In genomic region chr7:26186364-26187311, GRCh38 we compare ENCODE assay signal across 1 cellular context.
A peak's percentile ranks its signal among the peaks of the same experiment; 100 is the strongest.
TF ChIP-seq lines count a peak whose summit lies in the region.

No MANE protein-coding gene starts in this region.

TF ChIP-seq in GM12878, 131 proteins besides CTCF, POLR2A, EP300 and RAD21:
- TF ChIP-seq MEF2B (IDR thresholded peaks at IDR 0.05; ENCODE audit: partially characterized antibody, poor library complexity, severe bottlenecking) (no peak), BCL11A (IDR thresholded peaks at IDR 0.05; ENCODE audit: low read depth, low read length) (peak; percentile 4; the same call in 1 of the 2 replicates), NFYA (IDR thresholded peaks at IDR 0.05; ENCODE audit: borderline replicate concordance, low read depth, low read length) (no peak), CREM (IDR thresholded peaks at IDR 0.05; ENCODE audit: low read depth) (no peak), POLR2AphosphoS5 (IDR thresholded peaks at IDR 0.05; ENCODE audit: low read length) (peak; percentile 69), EED (IDR thresholded peaks at IDR 0.05; ENCODE audit: low read depth) (no peak), POU2F2 (IDR thresholded peaks at IDR 0.05; ENCODE audit: borderline replicate concordance, low read depth, low read length) (no peak), MTA3 (IDR thresholded peaks at IDR 0.05; ENCODE audit: borderline replicate concordance, low read length) (0 out of 2 replicates have a peak, but pooled peaks have one; percentile 24), IRF4 (IDR thresholded peaks at IDR 0.05; ENCODE audit: low read depth, low read length) (no peak), PML (IDR thresholded peaks at IDR 0.05; ENCODE audit: low read length) (peak; percentile 50; the same call in 1 of the 2 replicates), BCLAF1 (IDR thresholded peaks at IDR 0.05) (no peak), RUNX3 (IDR thresholded peaks at IDR 0.05; ENCODE audit: low read length) (peak; percentile 31; the same call in 1 of the 2 replicates), CREB1 (IDR thresholded peaks at IDR 0.05; ENCODE audit: low read depth) (no peak), RELB (IDR thresholded peaks at IDR 0.05; ENCODE audit: low read depth) (no peak), SMAD5 (IDR thresholded peaks at IDR 0.05; ENCODE audit: low read depth) (no peak), FOXK2 (IDR thresholded peaks at IDR 0.05) (no peak), SUPT20H (IDR thresholded peaks at IDR 0.05; ENCODE audit: borderline replicate concordance, control insufficient read depth, low read depth, low read length) (no peak), TCF3 (IDR thresholded peaks at IDR 0.05; ENCODE audit: borderline replicate concordance, insufficient read depth, low read depth, low read length) (no peak), ZNF622 (IDR thresholded peaks at IDR 0.05) (no peak), ETV6 (conservative IDR thresholded peaks at IDR 0.05 in 1 of 2, IDR thresholded peaks at IDR 0.05 in 1 of 2; ENCODE audit: borderline replicate concordance in 1 of 2, low read depth in 1 of 2) (no peak), RELA (IDR thresholded peaks at IDR 0.05; ENCODE audit: borderline replicate concordance, partially characterized antibody) (no peak), ZBED1 (IDR thresholded peaks at IDR 0.05; ENCODE audit: borderline replicate concordance) (peak; percentile 42; the same call in 1 of the 2 replicates), GABPA (IDR thresholded peaks at IDR 0.05; ENCODE audit: low read depth) (no peak), NFXL1 (IDR thresholded peaks at IDR 0.05; ENCODE audit: borderline replicate concordance) (no peak), BACH1 (IDR thresholded peaks at IDR 0.05; ENCODE audit: borderline replicate concordance) (0 out of 2 replicates have a peak, but pooled peaks have one; percentile 22), POLR2AphosphoS2 (IDR thresholded peaks at IDR 0.05; ENCODE audit: low read depth, low read length) (peak; percentile 87), HSF1 (IDR thresholded peaks at IDR 0.05; ENCODE audit: low read depth, low read length) (no peak)
- TF ChIP-seq, protein P1, sequence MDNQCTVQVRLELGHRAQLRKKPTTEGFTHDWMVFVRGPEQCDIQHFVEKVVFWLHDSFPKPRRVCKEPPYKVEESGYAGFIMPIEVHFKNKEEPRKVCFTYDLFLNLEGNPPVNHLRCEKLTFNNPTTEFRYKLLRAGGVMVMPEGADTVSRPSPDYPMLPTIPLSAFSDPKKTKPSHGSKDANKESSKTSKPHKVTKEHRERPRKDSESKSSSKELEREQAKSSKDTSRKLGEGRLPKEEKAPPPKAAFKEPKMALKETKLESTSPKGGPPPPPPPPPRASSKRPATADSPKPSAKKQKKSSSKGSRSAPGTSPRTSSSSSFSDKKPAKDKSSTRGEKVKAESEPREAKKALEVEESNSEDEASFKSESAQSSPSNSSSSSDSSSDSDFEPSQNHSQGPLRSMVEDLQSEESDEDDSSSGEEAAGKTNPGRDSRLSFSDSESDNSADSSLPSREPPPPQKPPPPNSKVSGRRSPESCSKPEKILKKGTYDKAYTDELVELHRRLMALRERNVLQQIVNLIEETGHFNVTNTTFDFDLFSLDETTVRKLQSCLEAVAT (IDR thresholded peaks at IDR 0.05): no peak
- TF ChIP-seq, protein P2, sequence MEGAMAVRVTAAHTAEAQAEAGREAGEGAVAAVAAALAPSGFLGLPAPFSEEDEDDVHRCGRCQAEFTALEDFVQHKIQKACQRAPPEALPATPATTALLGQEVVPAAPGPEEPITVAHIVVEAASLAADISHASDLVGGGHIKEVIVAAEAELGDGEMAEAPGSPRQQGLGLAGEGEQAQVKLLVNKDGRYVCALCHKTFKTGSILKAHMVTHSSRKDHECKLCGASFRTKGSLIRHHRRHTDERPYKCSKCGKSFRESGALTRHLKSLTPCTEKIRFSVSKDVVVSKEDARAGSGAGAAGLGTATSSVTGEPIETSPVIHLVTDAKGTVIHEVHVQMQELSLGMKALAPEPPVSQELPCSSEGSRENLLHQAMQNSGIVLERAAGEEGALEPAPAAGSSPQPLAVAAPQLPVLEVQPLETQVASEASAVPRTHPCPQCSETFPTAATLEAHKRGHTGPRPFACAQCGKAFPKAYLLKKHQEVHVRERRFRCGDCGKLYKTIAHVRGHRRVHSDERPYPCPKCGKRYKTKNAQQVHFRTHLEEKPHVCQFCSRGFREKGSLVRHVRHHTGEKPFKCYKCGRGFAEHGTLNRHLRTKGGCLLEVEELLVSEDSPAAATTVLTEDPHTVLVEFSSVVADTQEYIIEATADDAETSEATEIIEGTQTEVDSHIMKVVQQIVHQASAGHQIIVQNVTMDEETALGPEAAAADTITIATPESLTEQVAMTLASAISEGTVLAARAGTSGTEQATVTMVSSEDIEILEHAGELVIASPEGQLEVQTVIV (IDR thresholded peaks at IDR 0.05; ENCODE audit: borderline replicate concordance, partially characterized antibody): no peak
- TF ChIP-seq, protein P3, sequence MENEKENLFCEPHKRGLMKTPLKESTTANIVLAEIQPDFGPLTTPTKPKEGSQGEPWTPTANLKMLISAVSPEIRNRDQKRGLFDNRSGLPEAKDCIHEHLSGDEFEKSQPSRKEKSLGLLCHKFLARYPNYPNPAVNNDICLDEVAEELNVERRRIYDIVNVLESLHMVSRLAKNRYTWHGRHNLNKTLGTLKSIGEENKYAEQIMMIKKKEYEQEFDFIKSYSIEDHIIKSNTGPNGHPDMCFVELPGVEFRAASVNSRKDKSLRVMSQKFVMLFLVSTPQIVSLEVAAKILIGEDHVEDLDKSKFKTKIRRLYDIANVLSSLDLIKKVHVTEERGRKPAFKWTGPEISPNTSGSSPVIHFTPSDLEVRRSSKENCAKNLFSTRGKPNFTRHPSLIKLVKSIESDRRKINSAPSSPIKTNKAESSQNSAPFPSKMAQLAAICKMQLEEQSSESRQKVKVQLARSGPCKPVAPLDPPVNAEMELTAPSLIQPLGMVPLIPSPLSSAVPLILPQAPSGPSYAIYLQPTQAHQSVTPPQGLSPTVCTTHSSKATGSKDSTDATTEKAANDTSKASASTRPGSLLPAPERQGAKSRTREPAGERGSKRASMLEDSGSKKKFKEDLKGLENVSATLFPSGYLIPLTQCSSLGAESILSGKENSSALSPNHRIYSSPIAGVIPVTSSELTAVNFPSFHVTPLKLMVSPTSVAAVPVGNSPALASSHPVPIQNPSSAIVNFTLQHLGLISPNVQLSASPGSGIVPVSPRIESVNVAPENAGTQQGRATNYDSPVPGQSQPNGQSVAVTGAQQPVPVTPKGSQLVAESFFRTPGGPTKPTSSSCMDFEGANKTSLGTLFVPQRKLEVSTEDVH (IDR thresholded peaks at IDR 0.05; ENCODE audit: low read depth, partially characterized antibody): no peak
TF ChIP-seq in GM12878: peak in this region for 8.
